9 cellular contexts compared by ENCODE assay signal in genomic region chr17:45144199-45145034, GRCh38. TPM values are rescaled to one million over a fixed set of nuclear protein-coding genes. Genes with fewer than 3 reads are reported as not detected.
DNase-seq lines count a peak whose midpoint lies in the region; ATAC-seq and FAIRE-seq lines count a peak whose summit lies in the region.
"Had no signal": no experiment of that assay in that cellular context is flagged by ENCODE, and none has a peak within 500 bp of the region (broad histone marks: within the 10 kb centered on the region; RNA-seq: fewer than 3 reads in every experiment).

No MANE protein-coding gene starts in this region.

- H3K9me2 ChIP-seq in GM23248 (ENCODE audit: insufficient read depth): no peaks in the 10 kb centered on the region

- peak overlapping the region; percentile 70 for H3K4me3 ChIP-seq in GM23248
- peak overlapping the region; percentile 77 for H3K4me3 ChIP-seq in adipocyte (ENCODE audit: low read length)
- H3K4me3 ChIP-seq in iPS-11a (ENCODE audit: low read depth, low read length): peak overlapping the region; percentile 38
- H3K4me3 ChIP-seq in small intestine (ENCODE audit: low read depth in 1 of 2, low read length in 2 of 2): peak overlapping the region; percentile 47 to 51

- H2AFZ ChIP-seq in GM23248: peak overlapping the region; percentile 75

- H3F3A ChIP-seq in GM23248 (ENCODE audit: insufficient read depth): peaks cover 20% of the 10 kb centered on the region

- in situ Hi-C loops in GM23248 (cut with MboI): no loop called here

- peaks cover 8% of the 10 kb centered on the region for H3K79me2 ChIP-seq in GM23248 (ENCODE audit: insufficient read depth)

- peak overlapping the region; percentile 68 for H3K4me2 ChIP-seq in GM23248 (ENCODE audit: unreplicated experiment)

- H3K9ac ChIP-seq in GM23248: peak overlapping the region; percentile 81
- H3K9ac ChIP-seq in adipocyte (ENCODE audit: low read length): peak overlapping the region; percentile 92

- peak overlapping the region; percentile 81 for H3K27ac ChIP-seq in GM23248
- peak overlapping the region; percentile 86 for H3K27ac ChIP-seq in small intestine (ENCODE audit: low read depth in 1 of 2, low read length in 1 of 2)

- WGBS in GM23248 (ENCODE audit: low coverage in 1 of 2, low lambda C conversion rate in 2 of 2, missing lambda C conversion rate in 2 of 2), 2 experiments: 12 to 30% methylated on average over 23 to 63 of the region's 71 CpGs
- WGBS in small intestine, 3 donors: 11 to 14% (median 12%) methylated on average over 49 to 71 of the region's 71 CpGs

- DNase-seq in GM23248 (peak; percentile 76), adipocyte (ENCODE audit: low read depth) (no peak), small intestine (peak; percentile 50), NCI-H146 treated with DMSO at 0.1 percent for 48 hours (lab: John Stamatoyannopoulos, UW; ENCODE audit: unreplicated experiment) (no peak), NCI-H345 (lab: John Stamatoyannopoulos, UW) (no peak)

- H3K36me3 ChIP-seq in GM23248 (ENCODE audit: low read depth) (no peaks in the 10 kb centered on the region), adipocyte (ENCODE audit: control insufficient read depth, insufficient read depth, low read length, severe bottlenecking) (no peaks in the 10 kb centered on the region), small intestine (ENCODE audit: control insufficient read depth in 2 of 2, insufficient read depth in 2 of 2, low read length in 2 of 2) (no peaks in the 10 kb centered on the region)

- no peak for FAIRE-seq in small intestine (lab: Jason Lieb, UNC)

- no peaks in the 10 kb centered on the region for H3K27me3 ChIP-seq in GM23248 (replicated peaks; ENCODE audit: insufficient read depth)
- H3K27me3 ChIP-seq in adipocyte (replicated peaks; ENCODE audit: control insufficient read depth, insufficient read depth, low read length): no peaks in the 10 kb centered on the region
- no peaks in the 10 kb centered on the region for H3K27me3 ChIP-seq in small intestine (ENCODE audit: control insufficient read depth in 2 of 2, insufficient read depth in 2 of 2, low read length in 2 of 2)

- no peak for ATAC-seq in HG02981 (IDR thresholded peaks at IDR 0.05; ENCODE audit: unreplicated experiment)
- ATAC-seq in GM21717 (IDR thresholded peaks at IDR 0.05; ENCODE audit: unreplicated experiment): no peak
- ATAC-seq: Panc1 had no signal

- peaks cover 13% of the 10 kb centered on the region; the same call in 1 of the 2 replicates for H3K4me1 ChIP-seq in GM23248 (ENCODE audit: insufficient read depth)
- peaks cover 30% of the 10 kb centered on the region for H3K4me1 ChIP-seq in adipocyte (ENCODE audit: control insufficient read depth, insufficient read depth, low read length)
- no peaks in the 10 kb centered on the region for H3K4me1 ChIP-seq in small intestine (ENCODE audit: control insufficient read depth in 2 of 2, insufficient read depth in 1 of 2, low read depth in 1 of 2, low read length in 1 of 2)

- no peaks in the 10 kb centered on the region for H4K20me1 ChIP-seq in GM23248 (ENCODE audit: insufficient read depth)

- no peaks in the 10 kb centered on the region for H3K9me3 ChIP-seq in GM23248 (ENCODE audit: low read depth)
- H3K9me3 ChIP-seq in adipocyte (ENCODE audit: control insufficient read depth, low read length): no peaks in the 10 kb centered on the region
- no peaks in the 10 kb centered on the region for H3K9me3 ChIP-seq in small intestine (ENCODE audit: control insufficient read depth, low read depth)

RNA-seq across cellular contexts. Expression of gene HEXIM1, which starts 3.9 kb away (rescaled TPM):
- total RNA-seq in GM23248 (2014; rRNA removed; shearing (Covaris generic)): 11.6 and 16.2 TPM in 2 replicates
- polyA plus RNA-seq in GM23248 (2016; fragmentation: Nextera tagmentation; extraction: Ambion mirVana): 9.5 and 10.6 TPM in 2 replicates
- polyA plus RNA-seq in small intestine: 10 to 100 TPM; 17.5 to 51.7 (median 46.5) TPM

RNA-seq across cellular contexts. Expression of gene ACBD4, which starts 8.9 kb away (rescaled TPM):
- 2.1 and 2.9 TPM in 2 replicates for total RNA-seq in GM23248 (2014; rRNA removed; shearing (Covaris generic))
- 4.3 and 4.6 TPM in 2 replicates for polyA plus RNA-seq in GM23248 (2016; fragmentation: Nextera tagmentation; extraction: Ambion mirVana)
- 100 to 1,000 TPM in 2 of 3 donors, 10 to 100 TPM in 1; 21.1 to 184 (median 165) TPM for polyA plus RNA-seq in small intestine

RNA-seq across cellular contexts. Expression of gene PLCD3, which starts 12.1 kb away (rescaled TPM):
- 30.2 and 48.3 TPM in 2 replicates for total RNA-seq in GM23248 (2014; rRNA removed; shearing (Covaris generic))
- 17.1 and 19.7 TPM in 2 replicates for polyA plus RNA-seq in GM23248 (2016; fragmentation: Nextera tagmentation; extraction: Ambion mirVana)
- polyA plus RNA-seq in small intestine: 10 to 100 TPM in 2 of 3 donors, 1 to 10 TPM in 1; 7.8 to 11.9 (median 10.5) TPM

RNA-seq across cellular contexts. Expression of gene HEXIM2, which starts 17.3 kb away (rescaled TPM):
- total RNA-seq in GM23248 (2014; rRNA removed; shearing (Covaris generic)): 2.0 and 4.8 TPM in 2 replicates
- polyA plus RNA-seq in GM23248 (2016; fragmentation: Nextera tagmentation; extraction: Ambion mirVana): 4.7 and 8.6 TPM in 2 replicates
- polyA plus RNA-seq in small intestine: 10 to 100 TPM; 11.2 to 13.3 (median 13.0) TPM

Comparison
In these comparisons a context has a peak if more than half of its experiments do, and no peak if none do; other contexts are left out.
1. DNase-seq: peak in GM23248 (single experiment) and small intestine (single experiment); none in adipocyte (single experiment), NCI-H146 treated with DMSO at 0.1 percent for 48 hours (single experiment) and NCI-H345 (single experiment).
2. Peak in every context shown above with its lines, with median percentiles within 50 percentile points of each other: H3K4me3 ChIP-seq.